ENCODE assay signal across 1 cellular context in genomic region chr1:1648265-1648664, GRCh38. TPM values are rescaled to one million over a fixed set of nuclear protein-coding genes. Genes with fewer than 3 reads are reported as not detected.
"Had no signal": no experiment of that assay in that cellular context is flagged by ENCODE, and none has a peak within 500 bp of the region (broad histone marks: within the 10 kb centered on the region; RNA-seq: fewer than 3 reads in every experiment).

No MANE protein-coding gene starts in this region.

RNA-seq across cellular contexts. Expression of gene MMP23B, which starts 16.3 kb away (rescaled TPM):
- polyA plus RNA-seq: keratinocyte had no signal
